In the genomic region with DNA sequence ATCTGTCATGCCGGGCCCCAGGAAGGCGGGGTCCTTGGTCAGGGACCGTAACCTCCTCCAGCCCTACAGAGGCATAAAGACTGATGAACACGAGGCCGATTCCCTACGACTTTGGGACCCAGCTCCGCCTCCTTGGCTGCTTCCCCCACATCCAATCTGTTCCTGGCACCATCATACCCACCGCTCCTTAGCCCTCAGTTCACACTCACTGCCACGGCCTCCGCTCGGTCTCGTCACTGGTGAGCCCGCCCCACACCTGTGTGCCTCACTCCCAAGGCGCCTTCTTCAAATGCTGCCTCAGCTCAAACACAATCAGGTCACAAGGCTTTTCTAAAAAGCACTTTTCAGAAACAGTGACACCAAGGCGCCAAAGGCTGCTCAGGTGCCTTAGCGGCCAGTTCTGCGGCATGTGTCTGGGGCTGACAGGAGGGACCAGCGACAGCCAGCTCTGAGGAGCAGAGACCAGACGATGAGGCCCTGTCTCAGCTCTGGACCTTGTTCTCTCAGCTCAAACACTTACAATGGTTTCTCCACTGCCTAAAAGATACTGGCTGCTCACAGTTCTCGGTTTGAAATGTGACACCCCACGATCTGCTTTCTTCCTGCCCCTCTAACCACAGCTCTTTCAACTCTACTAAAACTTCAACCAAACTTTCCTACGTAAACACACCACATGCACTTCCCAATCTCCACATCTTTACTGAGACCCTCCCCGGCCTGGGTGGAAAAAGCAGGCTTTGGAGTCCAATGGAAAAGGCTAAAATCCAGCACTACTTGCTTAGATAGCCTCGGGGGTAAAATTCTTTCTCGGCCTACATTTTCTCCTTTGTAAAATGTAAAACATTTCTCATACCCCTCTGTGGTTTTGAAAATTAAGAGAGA, we compare ENCODE assay signal across 9 cellular contexts. TPM values are rescaled to one million over a fixed set of nuclear protein-coding genes. Genes with fewer than 3 reads are reported as not detected.
DNase-seq lines count a peak whose midpoint lies in the region; ATAC-seq, FAIRE-seq and TF ChIP-seq lines count a peak whose summit lies in the region.
"Had no signal": no experiment of that assay in that cellular context is flagged by ENCODE, and none has a peak within 500 bp of the region (broad histone marks: within the 10 kb centered on the region; RNA-seq: fewer than 3 reads in every experiment).

No MANE protein-coding gene starts in this region.

- H3K79me2 ChIP-seq in HepG2 (ENCODE audit: insufficient read depth, low read length): no peaks in the 10 kb centered on the region

- ATAC-seq in activated T-cell treated with anti-CD3 and anti-CD28 coated beads, Interleukin-2, amount 50 U/mL, for 72 hours (replicated peaks in 1 of 2): peak; percentile 76 to 87
- peak; percentile 31; the same call in 2 of the 3 replicates for ATAC-seq in HepG2
- ATAC-seq: right cardiac atrium had no signal

- CTCF ChIA-PET in RWPE1 (lab: Yijun Ruan, JAX): interaction anchor here (1.1 kb wide), 1 partner anchor 14 kb away, joined by 3 read pairs; no protein-coding TSS in a partner anchor
- CTCF ChIA-PET in HepG2 (lab: Yijun Ruan, JAX; ENCODE audit: low intra/inter-chr PET ratio, low total read pairs): no interaction called here

- peaks cover 16% of the 10 kb centered on the region for H3K4me1 ChIP-seq in HepG2 (ENCODE audit: insufficient read depth, low read length)
- H3K4me1 ChIP-seq in thymus (ENCODE audit: control insufficient read depth, insufficient read depth, low read length): peaks cover 30% of the 10 kb centered on the region

- FAIRE-seq in HepG2 (lab: Jason Lieb, UNC): no peak

- POLR2A ChIA-PET in RWPE1 (lab: Yijun Ruan, JAX; ENCODE audit: low non-redundant PET): no interaction called here
- POLR2A ChIA-PET in HepG2 (lab: Yijun Ruan, JAX): no interaction called here

- H3K4me1 Mint-ChIP-seq in activated T-cell treated with anti-CD3 and anti-CD28 coated beads, Interleukin-2, amount 50 U/mL, for 72 hours (ENCODE audit: low read depth): peaks cover 48% of the 10 kb centered on the region

- H3K4me3 Mint-ChIP-seq in activated T-cell treated with anti-CD3 and anti-CD28 coated beads, Interleukin-2, amount 50 U/mL, for 72 hours: peak overlapping the region; percentile 81 to 83

- H3K36me3 Mint-ChIP-seq in activated T-cell treated with anti-CD3 and anti-CD28 coated beads, Interleukin-2, amount 50 U/mL, for 72 hours (ENCODE audit: insufficient read depth in 2 of 2): peaks cover 7 to 40% of the 10 kb centered on the region in 2 donors

- no peaks in the 10 kb centered on the region for H4K20me1 ChIP-seq in HepG2 (ENCODE audit: insufficient read depth, low read length)

- TF ChIP-seq EP300 in HepG2 (IDR thresholded peaks at IDR 0.05; ENCODE audit: low read depth in 2 of 2, low read length in 2 of 2) (no peak), HepG2 (CRISPR knock-in tag; IDR thresholded peaks at IDR 0.05; ENCODE audit: borderline replicate concordance) (no peak)

- H3K9me3 ChIP-seq in HepG2 (ENCODE audit: low read length): no peaks in the 10 kb centered on the region
- no peaks in the 10 kb centered on the region for H3K9me3 ChIP-seq in thymus (ENCODE audit: control insufficient read depth)

- no peaks in the 10 kb centered on the region for H3K9me3 Mint-ChIP-seq in activated T-cell treated with anti-CD3 and anti-CD28 coated beads, Interleukin-2, amount 50 U/mL, for 72 hours

- intact Hi-C loops in HepG2 (cut with micrococcal nuclease; ENCODE audit: unreplicated experiment): no loop called here

- H3K9ac ChIP-seq in HepG2 (ENCODE audit: insufficient read depth, low read depth, low read length): no peak overlapping the region

- H3K27ac Mint-ChIP-seq in activated T-cell treated with anti-CD3 and anti-CD28 coated beads, Interleukin-2, amount 50 U/mL, for 72 hours: peak overlapping the region; percentile 94

- TF ChIP-seq RAD21 in HepG2 (CRISPR knock-in tag; IDR thresholded peaks at IDR 0.05): no peak

- H3K27me3 Mint-ChIP-seq in activated T-cell treated with anti-CD3 and anti-CD28 coated beads, Interleukin-2, amount 50 U/mL, for 72 hours (ENCODE audit: low read depth): no peaks in the 10 kb centered on the region

- no peak overlapping the region for H3K4me2 ChIP-seq in HepG2 (ENCODE audit: low read depth, low read length)

- in situ Hi-C loops in HepG2 (cut with HindIII; ENCODE audit: extremely low pct_ligation_motif_present, low pct_unique_long_range_greater_than_20kb): no loop called here

- H3K27me3 ChIP-seq in HepG2 (ENCODE audit: control insufficient read depth in 1 of 2, insufficient read depth in 2 of 2, low read length in 2 of 2) (no peaks in the 10 kb centered on the region), thymus (ENCODE audit: control insufficient read depth, insufficient read depth) (no peaks in the 10 kb centered on the region)

- no peak for TF ChIP-seq POLR2A in HepG2 (IDR thresholded peaks at IDR 0.05; ENCODE audit: insufficient read depth in 1 of 2, low read depth in 2 of 2, low read length in 2 of 2)

- H3K4me3 ChIP-seq in HepG2 (replicated peaks in 1 of 3; ENCODE audit: insufficient read depth in 1 of 3, low read depth in 2 of 3, low read length in 3 of 3): no peak overlapping the region
- peak overlapping the region; percentile 1 for H3K4me3 ChIP-seq in thymus (ENCODE audit: low read length)

- WGBS in HepG2 (ENCODE audit: low lambda C conversion rate): 87% methylated on average over 23 of the region's 25 CpGs
- WGBS in thymus: 38% methylated on average over 25 of the region's 25 CpGs

- BruUV-seq in HepG2 (replicated peaks; lab: Mats Ljungman, UMichigan): no TSS peak

- H2AFZ ChIP-seq in HepG2 (ENCODE audit: low read length): no peak overlapping the region

- H3K27ac ChIP-seq in RWPE1 (peak overlapping the region; percentile 4; the same call in 1 of the 2 replicates), HepG2 (ENCODE audit: extremely low read length, insufficient read depth, low read length) (no peak overlapping the region), thymus (ENCODE audit: low read depth) (peak overlapping the region; percentile 91)

- DNase-seq in RWPE1 (ENCODE audit: low spot score) (no peak), HepG2 (ENCODE audit: low spot score) (no peak), NCI-H128 (lab: John Stamatoyannopoulos, UW; ENCODE audit: unreplicated experiment) (no peak), kidney tubule cell (ENCODE audit: low spot score) (no peak)
- DNase-seq in activated T-cell treated with anti-CD3 and anti-CD28 coated beads, Interleukin-2, amount 50 U/mL, for 72 hours: peak; percentile 38 to 41
- no peak for DNase-seq in NK-92 treated with Interleukin-12 subunit alpha and Interleukin-12 subunit beta, amount 100 ng/mL, for 24 hours (lab: John Stamatoyannopoulos, UW)
- DNase-seq: hypothalamus had no signal

- TF ChIP-seq CTCF in RWPE1 (conservative IDR thresholded peaks at IDR 0.05; ENCODE audit: low read depth) (no peak), HepG2 (CRISPR knock-in tag; IDR thresholded peaks at IDR 0.05) (no peak)

- peaks cover 43 to 89% of the 10 kb centered on the region in 2 experiments for H3K36me3 ChIP-seq in HepG2 (replicated peaks in 1 of 2; ENCODE audit: control insufficient read depth in 1 of 2, insufficient read depth in 2 of 2, low read length in 2 of 2)
- H3K36me3 ChIP-seq in thymus (ENCODE audit: control insufficient read depth, insufficient read depth): peaks cover 61% of the 10 kb centered on the region

RNA-seq across cellular contexts. Expression of gene CYB5D2, which starts 33.2 kb away (rescaled TPM):
- 10 to 100 TPM; 13.9 to 15.2 TPM for total RNA-seq in activated T-cell treated with anti-CD3 and anti-CD28 coated beads, Interleukin-2, amount 50 U/mL, for 72 hours
- 5.8 and 7.6 TPM in 2 replicates for total RNA-seq in HepG2 (2016; rRNA removed; fragmentation: Illumina TruSeq; extraction: Trizol)
- total RNA-seq in HepG2 (2016; cell fraction: cytosol; rRNA removed; fragmentation: Illumina TruSeq; extraction: Trizol; ENCODE audit: low read depth): 12.7 and 15.9 TPM in 2 replicates
- total RNA-seq in HepG2 (2016; cell fraction: insoluble cytoplasmic fraction; rRNA removed; fragmentation: Illumina TruSeq; extraction: Trizol): 7.0 and 8.3 TPM in 2 replicates
- 5.7 and 7.6 TPM in 2 replicates for total RNA-seq in HepG2 (2016; cell fraction: membrane; rRNA removed; fragmentation: Illumina TruSeq; extraction: Trizol)
- 4.0 and 5.4 TPM in 2 replicates for total RNA-seq in HepG2 (2016; cell fraction: nucleus; rRNA removed; fragmentation: Illumina TruSeq; extraction: Trizol)
- polyA plus RNA-seq in HepG2 (2011; rRNA removed): 9.6 and 12.2 TPM in 2 replicates
- polyA plus RNA-seq in HepG2 (2011; cell fraction: cytosol; rRNA removed): 12.1 and 14.6 TPM in 2 replicates
- polyA plus RNA-seq in HepG2 (2011; cell fraction: nucleus; rRNA removed): 9.1 and 11.2 TPM in 2 replicates
- polyA plus RNA-seq in HepG2 (2012): 6.8 and 7.4 TPM in 2 replicates
- 7.9 and 8.9 TPM in 2 replicates for polyA plus RNA-seq in HepG2 (2016; cell fraction: cytosol; fragmentation: Illumina TruSeq; extraction: Trizol; ENCODE audit: low read depth)
- 7.6 and 7.9 TPM in 2 replicates for polyA plus RNA-seq in HepG2 (2016; cell fraction: insoluble cytoplasmic fraction; fragmentation: Illumina TruSeq; extraction: Trizol; ENCODE audit: low read depth)
- polyA plus RNA-seq in HepG2 (2016; cell fraction: membrane; fragmentation: Illumina TruSeq; extraction: Trizol; ENCODE audit: low read depth): 3.4 and 5.5 TPM in 2 replicates
- 8.6 TPM in 2 replicates for polyA plus RNA-seq in HepG2 (2016; cell fraction: nucleus; fragmentation: Illumina TruSeq; extraction: Trizol; ENCODE audit: insufficient read depth, low read depth)
- 13.0 and 24.6 TPM in 2 replicates for polyA minus RNA-seq in HepG2 (2011; rRNA and poly(A)+ RNA removed; ENCODE audit: low replicate concordance)
- 3.0 and 5.1 TPM in 2 replicates for polyA minus RNA-seq in HepG2 (2011; cell fraction: cytosol; rRNA and poly(A)+ RNA removed)
- 3.9 and 4.4 TPM in 2 replicates for polyA minus RNA-seq in HepG2 (2011; cell fraction: nucleus; rRNA and poly(A)+ RNA removed)
- 17.6 TPM for polyA plus RNA-seq in thymus

RNA-seq across cellular contexts. Expression of gene ZZEF1, which starts 33.3 kb away (rescaled TPM):
- 10 to 100 TPM; 40.0 to 44.7 TPM for total RNA-seq in activated T-cell treated with anti-CD3 and anti-CD28 coated beads, Interleukin-2, amount 50 U/mL, for 72 hours
- total RNA-seq in HepG2 (2016; rRNA removed; fragmentation: Illumina TruSeq; extraction: Trizol): 8.7 and 10.2 TPM in 2 replicates
- total RNA-seq in HepG2 (2016; cell fraction: cytosol; rRNA removed; fragmentation: Illumina TruSeq; extraction: Trizol; ENCODE audit: low read depth): 11.2 and 16.0 TPM in 2 replicates
- total RNA-seq in HepG2 (2016; cell fraction: insoluble cytoplasmic fraction; rRNA removed; fragmentation: Illumina TruSeq; extraction: Trizol): 7.8 and 8.6 TPM in 2 replicates
- 4.6 and 5.0 TPM in 2 replicates for total RNA-seq in HepG2 (2016; cell fraction: membrane; rRNA removed; fragmentation: Illumina TruSeq; extraction: Trizol)
- 15.4 and 17.3 TPM in 2 replicates for total RNA-seq in HepG2 (2016; cell fraction: nucleus; rRNA removed; fragmentation: Illumina TruSeq; extraction: Trizol)
- 7.7 and 7.9 TPM in 2 replicates for polyA plus RNA-seq in HepG2 (2011; rRNA removed)
- 4.0 and 5.2 TPM in 2 replicates for polyA plus RNA-seq in HepG2 (2011; cell fraction: cytosol; rRNA removed)
- 20.2 and 21.4 TPM in 2 replicates for polyA plus RNA-seq in HepG2 (2011; cell fraction: nucleus; rRNA removed)
- 6.9 and 7.9 TPM in 2 replicates for polyA plus RNA-seq in HepG2 (2012)
- polyA plus RNA-seq in HepG2 (2016; cell fraction: cytosol; fragmentation: Illumina TruSeq; extraction: Trizol; ENCODE audit: low read depth): 0.45 and 0.49 TPM in 2 replicates
- 3.4 and 5.0 TPM in 2 replicates for polyA plus RNA-seq in HepG2 (2016; cell fraction: insoluble cytoplasmic fraction; fragmentation: Illumina TruSeq; extraction: Trizol; ENCODE audit: low read depth)
- 0.88 and 0.91 TPM in 2 replicates for polyA plus RNA-seq in HepG2 (2016; cell fraction: membrane; fragmentation: Illumina TruSeq; extraction: Trizol; ENCODE audit: low read depth)
- 18.8 and 20.1 TPM in 2 replicates for polyA plus RNA-seq in HepG2 (2016; cell fraction: nucleus; fragmentation: Illumina TruSeq; extraction: Trizol; ENCODE audit: insufficient read depth, low read depth)
- 37.0 and 76.8 TPM in 2 replicates for polyA minus RNA-seq in HepG2 (2011; rRNA and poly(A)+ RNA removed; ENCODE audit: low replicate concordance)
- 9.7 and 11.1 TPM in 2 replicates for polyA minus RNA-seq in HepG2 (2011; cell fraction: cytosol; rRNA and poly(A)+ RNA removed)
- 41.5 and 44.0 TPM in 2 replicates for polyA minus RNA-seq in HepG2 (2011; cell fraction: nucleus; rRNA and poly(A)+ RNA removed)
- polyA plus RNA-seq in thymus: 10.4 TPM

Comparison
In these comparisons a context has a peak if more than half of its experiments do, and no peak if none do; other contexts are left out.
1. DNase-seq: peak in activated T-cell treated with anti-CD3 and anti-CD28 coated beads, Interleukin-2, amount 50 U/mL, for 72 hours (2 of 2); none in RWPE1 (single experiment), HepG2 (single experiment), NCI-H128 (single experiment), kidney tubule cell (single experiment) and NK-92 treated with Interleukin-12 subunit alpha and Interleukin-12 subunit beta, amount 100 ng/mL, for 24 hours (single experiment).